8 cellular contexts compared by ENCODE assay signal in genomic region chr3:126983653-126984390, GRCh38.
DNase-seq lines count a peak whose midpoint lies in the region; ATAC-seq and TF ChIP-seq lines count a peak whose summit lies in the region.

No MANE protein-coding gene starts in this region.

- ATAC-seq in GM18502 (IDR thresholded peaks at IDR 0.05; ENCODE audit: poor library complexity, unreplicated experiment), result no peak

- in situ Hi-C loops in astrocyte of the spinal cord (cut with HindIII; ENCODE audit: low sequenced_read_pairs), result no loop called here

- no peak for TF ChIP-seq CTCF in astrocyte of the spinal cord (IDR thresholded peaks at IDR 0.05; ENCODE audit: low read depth, low read length)

- peak; percentile 21 for DNase-seq in activated gamma-delta T cell (lab: John Stamatoyannopoulos, UW)
- no peak for DNase-seq in activated gamma-delta T cell treated with Interleukin-2 at 50 U/mL for 16 hours
- peak; percentile 22 for DNase-seq in RKO (ENCODE audit: low spot score)
- peak; percentile 17 for DNase-seq in astrocyte of the spinal cord (ENCODE audit: low read depth, low spot score)
- DNase-seq in iris pigment epithelial cell (ENCODE audit: low read depth), result peak; percentile 31
- peak; percentile 24 for DNase-seq in stimulated activated CD4-positive, alpha-beta T cell treated with anti-CD3 and anti-CD28 coated beads, Interleukin-2, amount 100 ng/mL, for 4 hours (ENCODE audit: low read depth)
- no peak for DNase-seq in NCI-H1930 (lab: John Stamatoyannopoulos, UW)

- H3K4me3 ChIP-seq in astrocyte of the spinal cord (ENCODE audit: low read depth, low read length), result peak overlapping the region; percentile 66

Comparison
In these comparisons a context has a peak if more than half of its experiments do, and no peak if none do; other contexts are left out.
1. DNase-seq: peak in activated gamma-delta T cell (single experiment), RKO (single experiment), astrocyte of the spinal cord (single experiment), iris pigment epithelial cell (single experiment) and stimulated activated CD4-positive, alpha-beta T cell treated with anti-CD3 and anti-CD28 coated beads, Interleukin-2, amount 100 ng/mL, for 4 hours (single experiment); none in activated gamma-delta T cell treated with Interleukin-2 at 50 U/mL for 16 hours (single experiment) and NCI-H1930 (0 of 2).